ENCODE assay signal across 12 cellular contexts in the genomic region with DNA sequence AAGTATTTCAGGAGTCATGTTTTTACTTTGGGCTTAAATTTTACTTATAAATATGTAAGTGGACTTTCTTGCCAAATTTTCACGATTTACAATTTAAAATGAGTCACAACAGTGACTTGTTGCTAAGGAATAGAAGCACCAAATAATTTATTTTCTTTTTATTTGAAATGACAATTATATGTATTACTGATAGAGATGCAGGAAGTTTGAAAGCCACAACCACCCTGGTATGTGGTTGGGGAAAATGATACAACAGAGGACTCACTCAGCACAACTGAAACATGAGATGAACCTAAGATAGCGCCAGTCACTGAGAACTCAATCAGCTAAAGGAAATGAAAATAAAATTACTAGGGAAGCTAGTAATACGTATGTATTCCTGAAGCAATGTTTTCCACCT.
DNase-seq lines count a peak whose midpoint lies in the region; ATAC-seq and TF ChIP-seq lines count a peak whose summit lies in the region.
"Had no signal": no experiment of that assay in that cellular context is flagged by ENCODE, and none has a peak within 500 bp of the region (broad histone marks: within the 10 kb centered on the region; RNA-seq: fewer than 3 reads in every experiment).

No MANE protein-coding gene starts in this region.

- no peak for TF ChIP-seq POLR2A in gastrocnemius medialis (IDR thresholded peaks at IDR 0.05)

- ATAC-seq in GM18870 (IDR thresholded peaks at IDR 0.05; ENCODE audit: unreplicated experiment) (no peak), HG03045 (IDR thresholded peaks at IDR 0.05; ENCODE audit: unreplicated experiment) (no peak), gastrocnemius medialis (no peak)

- no peaks in the 10 kb centered on the region for H3K36me3 ChIP-seq in BJ (ENCODE audit: control insufficient read depth, insufficient read depth, low read length)
- H3K36me3 ChIP-seq in gastrocnemius medialis: no peaks in the 10 kb centered on the region
- H3K36me3 ChIP-seq: Peyer's patch, prostate gland had no signal

- H3K4me3 Mint-ChIP-seq in HFFc6: peak overlapping the region; percentile 78
- H3K4me3 Mint-ChIP-seq in activated CD4-positive, alpha-beta memory T cell treated with anti-CD3 and anti-CD28 coated beads for 36 hours: no peak overlapping the region

- peaks cover 96% of the 10 kb centered on the region for H3K4me1 Mint-ChIP-seq in HFFc6 (ENCODE audit: low read depth)
- H3K4me1 Mint-ChIP-seq in activated CD4-positive, alpha-beta memory T cell treated with anti-CD3 and anti-CD28 coated beads for 36 hours (ENCODE audit: low read depth): peaks cover 3% of the 10 kb centered on the region
- H3K4me1 Mint-ChIP-seq: IgD-negative memory B cell had no signal

- peaks cover 0 to 5% of the 10 kb centered on the region in 2 donors for H3K4me1 ChIP-seq in gastrocnemius medialis
- H3K4me1 ChIP-seq: Peyer's patch, prostate gland had no signal

- H3K27me3 ChIP-seq in BJ (ENCODE audit: control insufficient read depth, insufficient read depth, low read length): no peaks in the 10 kb centered on the region
- no peaks in the 10 kb centered on the region for H3K27me3 ChIP-seq in gastrocnemius medialis
- H3K27me3 ChIP-seq: Peyer's patch had no signal

- in situ Hi-C loops in gastrocnemius medialis (cut with MboI; ENCODE audit: low sequenced_read_pairs in 4 of 4): no loop called here

- H3K9me3 ChIP-seq in gastrocnemius medialis: no peaks in the 10 kb centered on the region
- H3K9me3 ChIP-seq: Peyer's patch, prostate gland had no signal

- CTCF ChIA-PET in BJ (lab: Yijun Ruan, JAX): interaction anchor here (0.6 to 4.5 kb wide), 6 partner anchors 8 to 82 kb away, joined by 3 to 24 read pairs (median 8); no protein-coding TSS in a partner anchor
- CTCF ChIA-PET in activated CD4-positive, alpha-beta memory T cell treated with anti-CD3 and anti-CD28 coated beads for 36 hours (lab: Charles Lee): no interaction called here

- H3K4me3 ChIP-seq in BJ (ENCODE audit: low read depth, low read length) (no peak overlapping the region), gastrocnemius medialis (no peak overlapping the region)
- H3K4me3 ChIP-seq: Peyer's patch, prostate gland had no signal

- DNase-seq in BJ (ENCODE audit: low read depth) (peak; percentile 74), HFFc6 (peak; percentile 87), glomerular visceral epithelial cell (ENCODE audit: extremely low spot score) (peak; percentile 60), gastrocnemius medialis (no peak)
- peak; percentile 37 for DNase-seq in activated CD4-positive, alpha-beta memory T cell treated with anti-CD3 and anti-CD28 coated beads for 36 hours
- DNase-seq in activated effector memory CD4-positive, alpha-beta T cell treated with anti-CD3 and anti-CD28 coated beads, Interleukin-2, amount 50 U/mL, for 16 hours: no peak
- DNase-seq: hippocampal formation, Peyer's patch had no signal

- peaks cover 14% of the 10 kb centered on the region for H3K9me3 Mint-ChIP-seq in HFFc6
- H3K9me3 Mint-ChIP-seq in activated CD4-positive, alpha-beta memory T cell treated with anti-CD3 and anti-CD28 coated beads for 36 hours: no peaks in the 10 kb centered on the region

- H3K27ac ChIP-seq in gastrocnemius medialis: no peak overlapping the region
- H3K27ac ChIP-seq: Peyer's patch, prostate gland had no signal

- no peaks in the 10 kb centered on the region; the same call in 1 of the 2 replicates for H3K27me3 Mint-ChIP-seq in HFFc6 (ENCODE audit: insufficient read depth)
- peaks cover 15% of the 10 kb centered on the region for H3K27me3 Mint-ChIP-seq in activated CD4-positive, alpha-beta memory T cell treated with anti-CD3 and anti-CD28 coated beads for 36 hours

- H3K36me3 Mint-ChIP-seq in HFFc6 (ENCODE audit: low read depth): peaks cover 32% of the 10 kb centered on the region
- no peaks in the 10 kb centered on the region for H3K36me3 Mint-ChIP-seq in activated CD4-positive, alpha-beta memory T cell treated with anti-CD3 and anti-CD28 coated beads for 36 hours
- H3K36me3 Mint-ChIP-seq: IgD-negative memory B cell had no signal

- POLR2A ChIA-PET in BJ (lab: Charles Lee): no interaction called here
- POLR2A ChIA-PET in activated CD4-positive, alpha-beta memory T cell treated with anti-CD3 and anti-CD28 coated beads for 36 hours (lab: Charles Lee): no interaction called here

- TF ChIP-seq CTCF in BJ (IDR thresholded peaks at IDR 0.05; ENCODE audit: insufficient read depth, low read depth, low read length) (no peak), HFFc6 (IDR thresholded peaks at IDR 0.05) (no peak), gastrocnemius medialis (IDR thresholded peaks at IDR 0.05 in 4 of 5, conservative IDR thresholded peaks at IDR 0.05 in 1 of 5) (no peak)

- intact Hi-C loops in activated CD4-positive, alpha-beta memory T cell treated with anti-CD3 and anti-CD28 coated beads for 36 hours (cut with micrococcal nuclease): loop anchor here (5.0 kb wide), 1 partner anchor 98 kb away; no protein-coding TSS in a partner anchor
- intact Hi-C loops in gastrocnemius medialis (cut with DNase I; ENCODE audit: low total_unique reads): no loop called here

- H3K27ac Mint-ChIP-seq in HFFc6: peak overlapping the region; percentile 94
- no peak overlapping the region for H3K27ac Mint-ChIP-seq in activated CD4-positive, alpha-beta memory T cell treated with anti-CD3 and anti-CD28 coated beads for 36 hours
- H3K27ac Mint-ChIP-seq: IgD-negative memory B cell had no signal

Comparison
In these comparisons a context has a peak if more than half of its experiments do, and no peak if none do; other contexts are left out.
1. DNase-seq: peak in BJ (single experiment), HFFc6 (single experiment), activated CD4-positive, alpha-beta memory T cell treated with anti-CD3 and anti-CD28 coated beads for 36 hours (single experiment) and glomerular visceral epithelial cell (single experiment); none in gastrocnemius medialis (0 of 2) and activated effector memory CD4-positive, alpha-beta T cell treated with anti-CD3 and anti-CD28 coated beads, Interleukin-2, amount 50 U/mL, for 16 hours (single experiment).